ENCODE assay signal across 7 cellular contexts in genomic region chr1:11479375-11479979, GRCh38. TPM values are rescaled to one million over a fixed set of nuclear protein-coding genes. Genes with fewer than 3 reads are reported as not detected.
DNase-seq lines count a peak whose midpoint lies in the region; TF ChIP-seq lines count a peak whose summit lies in the region.

No MANE protein-coding gene starts in this region.

- H4K20me1 ChIP-seq in fibroblast of lung (ENCODE audit: control insufficient read depth, extremely low read depth, insufficient read depth, low read length): no peaks in the 10 kb centered on the region

- H3K36me3 ChIP-seq in H7 (replicated peaks; ENCODE audit: control insufficient read depth, insufficient read depth, low read length) (no peaks in the 10 kb centered on the region), SK-N-MC (ENCODE audit: insufficient read depth, low read length) (no peaks in the 10 kb centered on the region), fibroblast of lung (ENCODE audit: control insufficient read depth, insufficient read depth, low read length) (no peaks in the 10 kb centered on the region), skeletal muscle tissue (ENCODE audit: control insufficient read depth in 3 of 3, insufficient read depth in 3 of 3, low read length in 3 of 3) (no peaks in the 10 kb centered on the region)

- H3K9ac ChIP-seq in SK-N-MC (ENCODE audit: insufficient read length) (no peak overlapping the region), fibroblast of lung (ENCODE audit: insufficient read depth, low read length) (no peak overlapping the region), skeletal muscle tissue (ENCODE audit: low read depth in 1 of 3, low read length in 3 of 3) (peak overlapping the region in 1 of 3 donors; percentile 33)

- H3K27me3 ChIP-seq in H7 (ENCODE audit: control insufficient read depth, insufficient read depth, low read length): peaks cover 37% of the 10 kb centered on the region
- H3K27me3 ChIP-seq in fibroblast of lung (ENCODE audit: control insufficient read depth, insufficient read depth, low read length): peaks cover 6% of the 10 kb centered on the region
- H3K27me3 ChIP-seq in skeletal muscle tissue (ENCODE audit: control insufficient read depth in 3 of 3, insufficient read depth in 3 of 3, low read length in 3 of 3): peaks cover 73 to 87% (median 82%) of the 10 kb centered on the region in 3 donors

- H3K9me3 ChIP-seq in SK-N-MC (ENCODE audit: low read depth, low read length) (no peaks in the 10 kb centered on the region), fibroblast of lung (ENCODE audit: control insufficient read depth, insufficient read depth, low read depth, low read length) (no peaks in the 10 kb centered on the region), skeletal muscle tissue (ENCODE audit: control insufficient read depth in 3 of 3, low read length in 3 of 3) (no peaks in the 10 kb centered on the region)

- DNase-seq in H7 (peak; percentile 79), SK-N-MC (ENCODE audit: low read depth, low spot score) (no peak), fibroblast of lung (ENCODE audit: low read depth in 2 of 2) (no peak), NK-92 (lab: John Stamatoyannopoulos, UW; ENCODE audit: unreplicated experiment) (no peak), epidermal melanocyte (ENCODE audit: insufficient read length, low spot score) (no peak), SHP77 treated with DMSO at 0.1 percent for 48 hours (lab: John Stamatoyannopoulos, UW) (no peak)

- no peak for TF ChIP-seq CTCF in fibroblast of lung (conservative IDR thresholded peaks at IDR 0.05 in 1 of 2, IDR thresholded peaks at IDR 0.05 in 1 of 2; ENCODE audit: low read depth in 1 of 2, low read length in 2 of 2)

- peak overlapping the region; percentile 17 for H2AFZ ChIP-seq in fibroblast of lung (ENCODE audit: low read length)

- peak overlapping the region; percentile 35 for H3K4me2 ChIP-seq in fibroblast of lung (ENCODE audit: extremely low read depth, insufficient read depth, low read length)

- H3K4me1 ChIP-seq in fibroblast of lung (ENCODE audit: control insufficient read depth, extremely low read depth, insufficient read depth, low read length) (no peaks in the 10 kb centered on the region), skeletal muscle tissue (ENCODE audit: control insufficient read depth in 3 of 3, insufficient read depth in 3 of 3, low read length in 3 of 3) (peaks cover 0 to 11% (median 10%) of the 10 kb centered on the region in 3 donors)

- H3K27ac ChIP-seq in SK-N-MC (no peak overlapping the region), fibroblast of lung (ENCODE audit: insufficient read depth, low read length) (no peak overlapping the region), skeletal muscle tissue (ENCODE audit: low read depth, low read length) (no peak overlapping the region)

- H3K4me3 ChIP-seq in H7 (ENCODE audit: insufficient read depth, low read depth, low read length) (peak overlapping the region; percentile 82), SK-N-MC (peak overlapping the region; percentile 77), fibroblast of lung (replicated peaks in 1 of 4; ENCODE audit: control extremely low read depth in 1 of 4, insufficient read depth in 1 of 4, low read depth in 3 of 4, low read length in 4 of 4) (peak overlapping the region in 3 of 4 experiments; percentile 31 to 54 (median 32)), skeletal muscle tissue (ENCODE audit: low read length in 3 of 3) (peak overlapping the region in 2 of 3 donors; percentile 51 to 66)

- no peaks in the 10 kb centered on the region for H3K79me2 ChIP-seq in fibroblast of lung (ENCODE audit: control insufficient read depth, insufficient read depth, low read length)

RNA-seq across cellular contexts. Expression of gene DISP3, which starts 0.5 kb away (rescaled TPM):
- 5.8 and 6.1 TPM in 2 replicates for total RNA-seq in H7 (2014; rRNA removed; shearing (Covaris generic))
- total RNA-seq in fibroblast of lung: under 0.01 TPM in 1 of 2 replicates, not detected in the other
- 0.02 TPM in 1 of 2 replicates, not detected in the other for polyA plus RNA-seq in fibroblast of lung
- 0.05 TPM in 1 of 2 replicates, not detected in the other for polyA plus RNA-seq in fibroblast of lung (2012)
- polyA minus RNA-seq in fibroblast of lung (ENCODE audit: low replicate concordance): not detected in 2 replicates
- not detected for total RNA-seq in skeletal muscle tissue

Comparison
In these comparisons a context has a peak if more than half of its experiments do, and no peak if none do; other contexts are left out.
1. H3K4me3 ChIP-seq: peak in every context shown above with its lines; median percentile 82 in H7; 77 in SK-N-MC; 58 in skeletal muscle tissue; 32 in fibroblast of lung.